ENCODE assay signal across 19 cellular contexts in the genomic region with DNA sequence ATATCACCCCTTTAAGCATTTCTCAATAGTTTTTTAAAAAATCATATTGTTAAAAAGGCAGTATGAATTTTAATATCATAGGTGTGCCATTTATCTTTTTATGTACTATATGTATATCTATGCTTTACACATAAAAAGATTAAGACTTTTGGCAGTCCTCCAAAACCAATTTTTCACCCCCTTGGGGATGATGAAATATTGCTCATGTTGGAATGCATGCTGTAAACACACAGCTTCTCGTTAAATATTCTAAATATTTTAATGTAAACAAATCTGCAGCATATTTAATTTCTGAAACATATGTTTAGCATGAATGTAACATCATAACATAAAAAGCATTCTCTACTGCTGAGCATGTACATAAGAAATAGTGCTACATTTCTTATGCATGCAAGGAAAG.
DNase-seq lines count a peak whose midpoint lies in the region; ATAC-seq, FAIRE-seq and TF ChIP-seq lines count a peak whose summit lies in the region.
"Had no signal": no experiment of that assay in that cellular context is flagged by ENCODE, and none has a peak within 500 bp of the region (broad histone marks: within the 10 kb centered on the region; RNA-seq: fewer than 3 reads in every experiment).

No MANE protein-coding gene starts in this region.

- intact Hi-C loops in MCF 10A (cut with micrococcal nuclease) = no loop called here
- intact Hi-C loops in mammary epithelial cell (cut with micrococcal nuclease) = no loop called here

- no peak overlapping the region for H3K4me3 ChIP-seq in mammary epithelial cell (replicated peaks in 1 of 3; ENCODE audit: insufficient read depth in 1 of 3, low read depth in 2 of 3, low read length in 3 of 3)
- no peak overlapping the region for H3K4me3 ChIP-seq in bronchial epithelial cell (ENCODE audit: low read depth, low read length)
- no peak overlapping the region for H3K4me3 ChIP-seq in skeletal muscle cell (ENCODE audit: low read depth, low read length)
- H3K4me3 ChIP-seq: BLaER1 had no signal

- ATAC-seq in HG03457 (IDR thresholded peaks at IDR 0.05; ENCODE audit: unreplicated experiment) = no peak

- H3K9ac ChIP-seq in mammary epithelial cell (ENCODE audit: insufficient read depth, low read length) = no peak overlapping the region
- H3K9ac ChIP-seq: BLaER1 had no signal

- CTCF ChIA-PET in MCF 10A (lab: Yijun Ruan, JAX) = no interaction called here
- CTCF ChIA-PET in mammary epithelial cell (lab: Charles Lee; ENCODE audit: low non-redundant PET) = no interaction called here

- H3K4me1 Mint-ChIP-seq in MCF 10A (ENCODE audit: insufficient read depth, unreplicated experiment) = no peaks in the 10 kb centered on the region
- H3K4me1 Mint-ChIP-seq: CD4-positive, alpha-beta memory T cell had no signal

- no peak overlapping the region for H2AFZ ChIP-seq in mammary epithelial cell (ENCODE audit: low read depth, low read length)

- no peak overlapping the region for H3K27ac Mint-ChIP-seq in MCF 10A (ENCODE audit: low read depth, unreplicated experiment)
- H3K27ac Mint-ChIP-seq: CD4-positive, alpha-beta memory T cell; T-helper 1 cell treated with Interleukin-12 subunit alpha and Interleukin-12 subunit beta and Interleukin-4 antibody, amounts not matched to agents 30 μg/mL and 1 μg/mL, for 36 hours had no signal

- no peaks in the 10 kb centered on the region for H3K36me3 Mint-ChIP-seq in MCF 10A (ENCODE audit: insufficient read depth, unreplicated experiment)
- H3K36me3 Mint-ChIP-seq: CD4-positive, alpha-beta memory T cell had no signal

- H3K4me3 Mint-ChIP-seq in MCF 10A (ENCODE audit: unreplicated experiment) = no peak overlapping the region
- H3K4me3 Mint-ChIP-seq: CD4-positive, alpha-beta memory T cell; T-helper 1 cell treated with Interleukin-12 subunit alpha and Interleukin-12 subunit beta and Interleukin-4 antibody, amounts not matched to agents 30 μg/mL and 1 μg/mL, for 36 hours had no signal

- no peak overlapping the region for H3K4me2 ChIP-seq in mammary epithelial cell (ENCODE audit: insufficient read depth, low read depth, low read length)
- H3K4me2 ChIP-seq: BLaER1 had no signal

- H3K36me3 ChIP-seq in mammary epithelial cell (ENCODE audit: insufficient read depth, low read length) (no peaks in the 10 kb centered on the region), bronchial epithelial cell (ENCODE audit: control insufficient read depth, insufficient read depth, low read length) (no peaks in the 10 kb centered on the region)
- H3K36me3 ChIP-seq: BLaER1 had no signal

- POLR2A ChIA-PET in MCF 10A (lab: Yijun Ruan, JAX) = no interaction called here

- H3K27me3 ChIP-seq in mammary epithelial cell (ENCODE audit: insufficient read depth, low read length) (no peaks in the 10 kb centered on the region), bronchial epithelial cell (ENCODE audit: control insufficient read depth, insufficient read depth, low read length) (no peaks in the 10 kb centered on the region)
- H3K27me3 ChIP-seq: BLaER1 had no signal

- 5% methylated on average over 1 of the region's 1 CpG for WGBS in mammary epithelial cell (ENCODE audit: low coverage, missing lambda C conversion rate)

- no peak overlapping the region for H3K27ac ChIP-seq in mammary epithelial cell (ENCODE audit: insufficient read depth, low read depth, low read length)
- H3K27ac ChIP-seq: BLaER1 had no signal

- BruUV-seq in MCF 10A (replicated peaks; lab: Mats Ljungman, UMichigan) (no TSS peak), mammary epithelial cell (replicated peaks; lab: Mats Ljungman, UMichigan) (no TSS peak)

- no peaks in the 10 kb centered on the region for H3K9me3 Mint-ChIP-seq in MCF 10A (ENCODE audit: unreplicated experiment)

- in situ Hi-C loops in mammary epithelial cell (cut with MboI; ENCODE audit: low sequenced_read_pairs in 2 of 2) = no loop called here

- no peaks in the 10 kb centered on the region for H4K20me1 ChIP-seq in mammary epithelial cell (ENCODE audit: insufficient read depth, low read length)
- H4K20me1 ChIP-seq: BLaER1 had no signal

- no peaks in the 10 kb centered on the region for H3K9me3 ChIP-seq in mammary epithelial cell (replicated peaks; ENCODE audit: insufficient read depth, low read length)
- H3K9me3 ChIP-seq: BLaER1 had no signal

- no peak for FAIRE-seq in bronchial epithelial cell (lab: Jason Lieb, UNC)

- no peak for TF ChIP-seq CTCF in MCF 10A (IDR thresholded peaks at IDR 0.05; ENCODE audit: unreplicated experiment)
- TF ChIP-seq CTCF in mammary epithelial cell (conservative IDR thresholded peaks at IDR 0.05 in 1 of 2, IDR thresholded peaks at IDR 0.05 in 1 of 2; ENCODE audit: extremely low read depth in 1 of 2, insufficient read depth in 1 of 2, low read depth in 1 of 2, low read length in 2 of 2) = no peak
- no peak for TF ChIP-seq CTCF in bronchial epithelial cell (IDR thresholded peaks at IDR 0.05; ENCODE audit: insufficient read depth, low read length, severe bottlenecking)

- DNase-seq in MCF 10A (ENCODE audit: unreplicated experiment) (peak; percentile 59), mammary epithelial cell (no peak), OCI-M1 (lab: John Stamatoyannopoulos, UW) (peak; percentile 88), bronchial epithelial cell (ENCODE audit: low read depth) (peak; percentile 38), skeletal muscle cell (ENCODE audit: low read depth) (peak; percentile 10), DMS79 treated with DMSO at 0.1 percent for 48 hours (lab: John Stamatoyannopoulos, UW) (no peak), NCI-H2171 treated with DMSO at 0.1 percent for 48 hours (lab: John Stamatoyannopoulos, UW) (no peak)
- DNase-seq: Calu3; CD4-positive, alpha-beta memory T cell; H7; NCI-H1105 treated with DMSO at 0.1 percent for 48 hours; NCI-H1694 treated with DMSO at 0.1 percent for 48 hours; NCI-H2107; NCI-H2227 treated with DMSO at 0.1 percent for 48 hours; NCI-H524 treated with DMSO at 0.1 percent for 48 hours; RPMI8226 had no signal

- dilution Hi-C loops in mammary epithelial cell (cut with HindIII; ENCODE audit: low sequenced_read_pairs) = no loop called here

- no peaks in the 10 kb centered on the region for H3K4me1 ChIP-seq in mammary epithelial cell (ENCODE audit: insufficient read depth, low read length)

- no peaks in the 10 kb centered on the region for H3K79me2 ChIP-seq in mammary epithelial cell (ENCODE audit: insufficient read depth, low read length)

- no peaks in the 10 kb centered on the region for H3K27me3 Mint-ChIP-seq in MCF 10A (ENCODE audit: insufficient read depth, unreplicated experiment)
- H3K27me3 Mint-ChIP-seq: CD4-positive, alpha-beta memory T cell had no signal

Comparison
In these comparisons a context has a peak if more than half of its experiments do, and no peak if none do; other contexts are left out.
1. DNase-seq: peak in MCF 10A (single experiment), OCI-M1 (single experiment), bronchial epithelial cell (single experiment) and skeletal muscle cell (single experiment); none in mammary epithelial cell (single experiment), DMS79 treated with DMSO at 0.1 percent for 48 hours (single experiment) and NCI-H2171 treated with DMSO at 0.1 percent for 48 hours (single experiment).